Comparison of ENCODE assay signal across 1 cellular context in genomic region chr17:18331879-18332278, GRCh38.
TF ChIP-seq lines count a peak whose summit lies in the region.

No MANE protein-coding gene starts in this region.

TF ChIP-seq in HepG2, 621 proteins besides CTCF, POLR2A, EP300 and RAD21:
- TF ChIP-seq DRAP1 (CRISPR knock-in tag; IDR thresholded peaks at IDR 0.05), result no peak
- no peak for TF ChIP-seq ZNF124 (CRISPR knock-in tag; IDR thresholded peaks at IDR 0.05)
- TF ChIP-seq ZBTB25 (CRISPR knock-in tag; IDR thresholded peaks at IDR 0.05), result no peak
- no peak for TF ChIP-seq ZNF382 (CRISPR knock-in tag; IDR thresholded peaks at IDR 0.05; ENCODE audit: borderline replicate concordance)
- TF ChIP-seq BHLHE40 (IDR thresholded peaks at IDR 0.05; ENCODE audit: low read length), result no peak
- TF ChIP-seq PHF8 (CRISPR knock-in tag; IDR thresholded peaks at IDR 0.05), result no peak
- TF ChIP-seq ZBTB34 (CRISPR knock-in tag; IDR thresholded peaks at IDR 0.05), result no peak
- TF ChIP-seq ZNF775 (CRISPR knock-in tag; IDR thresholded peaks at IDR 0.05; ENCODE audit: borderline replicate concordance), result no peak
- no peak for TF ChIP-seq BRCA1 (CRISPR knock-in tag; IDR thresholded peaks at IDR 0.05)
- no peak for TF ChIP-seq ZNF782 (CRISPR knock-in tag; IDR thresholded peaks at IDR 0.05; ENCODE audit: borderline replicate concordance)
- no peak for TF ChIP-seq ZNF431 (CRISPR knock-in tag; IDR thresholded peaks at IDR 0.05; ENCODE audit: borderline replicate concordance, low read depth)
- TF ChIP-seq PHB2 (IDR thresholded peaks at IDR 0.05; ENCODE audit: partially characterized antibody), result no peak
TF ChIP-seq in HepG2: peak in this region for 0.
